ENCODE assay signal across 8 cellular contexts in the genomic region with DNA sequence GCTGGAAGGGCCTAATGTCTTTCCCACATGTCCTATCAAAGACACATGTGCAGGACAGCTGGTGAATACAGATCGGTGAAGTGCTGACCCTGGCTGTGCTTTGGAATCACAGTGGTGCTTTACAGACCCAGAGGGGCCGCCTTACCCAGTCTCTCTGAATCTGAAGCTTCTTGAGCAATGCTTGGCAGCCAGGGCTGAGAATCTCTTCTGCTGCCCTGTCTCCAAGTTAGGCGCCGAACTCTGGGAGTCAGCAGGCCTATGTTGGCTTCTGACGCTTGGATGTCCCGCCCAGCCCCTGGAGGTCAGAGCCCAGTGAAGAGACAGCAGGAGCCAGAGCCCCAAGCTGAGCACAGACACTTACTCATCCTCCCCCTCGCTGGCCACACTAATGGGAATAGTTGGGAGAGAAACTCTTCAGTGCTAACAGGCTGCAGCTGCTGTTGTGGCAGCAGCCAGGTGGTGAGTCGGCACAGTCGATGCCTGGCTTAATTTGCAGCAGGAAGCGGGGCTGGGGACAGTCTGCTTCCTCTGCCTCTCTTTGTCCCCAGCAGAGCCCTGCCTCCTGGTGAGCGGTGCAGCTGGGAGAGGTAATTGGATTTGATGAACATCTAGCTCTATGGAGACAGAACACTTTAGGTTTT.
DNase-seq lines count a peak whose midpoint lies in the region; ATAC-seq and TF ChIP-seq lines count a peak whose summit lies in the region.

No MANE protein-coding gene starts in this region.

- ATAC-seq in GM18505 (IDR thresholded peaks at IDR 0.05; ENCODE audit: unreplicated experiment) (no peak), GM18868 (IDR thresholded peaks at IDR 0.05; ENCODE audit: unreplicated experiment) (no peak)

- DNase-seq in GM04504 (ENCODE audit: low read depth), result peak; percentile 44
- DNase-seq in NCI-H524 (lab: John Stamatoyannopoulos, UW), result peak; percentile 93 to 96
- DNase-seq in fibroblast of the conjunctiva (ENCODE audit: low read depth), result peak; percentile 68
- peak; percentile 93 for DNase-seq in posterior vena cava (ENCODE audit: low spot score)
- no peak for DNase-seq in stimulated activated CD4-positive, alpha-beta T cell treated with anti-CD3 and anti-CD28 coated beads, Interleukin-15, amount 100 ng/mL, for 24 hours
- DNase-seq in NK-92 (lab: John Stamatoyannopoulos, UW; ENCODE audit: unreplicated experiment), result no peak

- intact Hi-C loops in posterior vena cava (cut with DNase I), result no loop called here

- TF ChIP-seq POLR2A in GM18505 (IDR thresholded peaks at IDR 0.05; ENCODE audit: borderline replicate concordance, extremely low read depth, insufficient read depth, insufficient read length), result no peak

Comparison
In these comparisons a context has a peak if more than half of its experiments do, and no peak if none do; other contexts are left out.
1. DNase-seq: peak in GM04504 (single experiment), NCI-H524 (2 of 2), fibroblast of the conjunctiva (single experiment) and posterior vena cava (single experiment); none in stimulated activated CD4-positive, alpha-beta T cell treated with anti-CD3 and anti-CD28 coated beads, Interleukin-15, amount 100 ng/mL, for 24 hours (single experiment) and NK-92 (single experiment).